ENCODE assay signal across 18 cellular contexts in the genomic region with DNA sequence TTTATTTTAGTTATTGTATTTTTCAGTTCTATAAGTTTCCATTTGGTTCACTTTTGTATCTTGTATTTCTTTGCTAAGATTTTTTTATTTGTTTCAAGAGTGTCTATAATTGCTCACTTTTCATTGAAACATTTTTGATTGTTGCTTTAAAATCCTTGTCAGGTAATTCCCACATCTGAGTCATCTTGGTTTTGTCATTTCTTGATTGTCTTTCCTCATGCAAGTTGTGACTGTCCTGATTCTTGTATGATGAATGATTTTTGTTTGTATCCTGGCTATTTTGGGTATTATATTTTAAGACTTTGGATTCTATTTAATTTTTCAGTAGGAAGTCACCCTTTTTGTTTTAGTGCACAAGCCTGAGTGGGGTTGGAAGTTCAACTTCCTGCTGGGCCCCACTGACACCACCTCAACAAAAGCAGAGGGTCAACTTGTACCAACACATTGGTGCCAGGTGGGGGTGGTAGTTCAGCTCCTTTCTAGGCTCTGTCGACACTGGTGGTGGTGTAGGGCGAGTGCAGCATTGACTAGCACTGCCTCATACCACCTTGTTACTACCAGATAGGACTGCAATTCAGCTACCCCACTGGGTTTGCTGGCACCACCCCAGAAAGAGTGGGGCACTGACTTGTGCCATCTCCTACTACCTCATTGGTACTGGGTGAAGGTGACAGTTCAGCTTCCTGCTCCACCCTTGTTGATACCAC. TPM values are rescaled to one million over a fixed set of nuclear protein-coding genes. Genes with fewer than 3 reads are reported as not detected.
DNase-seq lines count a peak whose midpoint lies in the region; ATAC-seq and TF ChIP-seq lines count a peak whose summit lies in the region.
"Had no signal": no experiment of that assay in that cellular context is flagged by ENCODE, and none has a peak within 500 bp of the region (broad histone marks: within the 10 kb centered on the region; RNA-seq: fewer than 3 reads in every experiment).

No MANE protein-coding gene starts in this region.

- H3K9me3 ChIP-seq in T-helper 17 cell (ENCODE audit: control insufficient read depth, low read length, poor library complexity, severe bottlenecking) (no peaks in the 10 kb centered on the region), upper lobe of right lung (no peaks in the 10 kb centered on the region)

- peak; percentile 34 for DNase-seq in stimulated activated CD4-positive, alpha-beta T cell treated with anti-CD3 and anti-CD28 coated beads, Interleukin-15, amount 100 ng/mL, for 24 hours
- no peak for DNase-seq in stimulated activated CD4-positive, alpha-beta T cell treated with anti-CD3 and anti-CD28 coated beads, Interleukin-4, amount 100 ng/mL, for 4 hours
- DNase-seq in T-helper 17 cell (no peak), epithelial cell of esophagus (ENCODE audit: low read depth) (peak; percentile 73), upper lobe of right lung (no peak), H4 (ENCODE audit: low spot score) (no peak), NCI-H82 (lab: John Stamatoyannopoulos, UW) (no peak)
- DNase-seq: brain microvascular endothelial cell; DMS79; effector memory CD4-positive, alpha-beta T cell; Kasumi-1; kidney glomerular epithelial cell; NCI-H2081; psoas muscle; SHP77 treated with DMSO at 0.1 percent for 48 hours; stimulated activated naive CD4-positive, alpha-beta T cell treated with Interleukin-2 at 50 U/mL for 16 hours had no signal

- no peak overlapping the region for H3K27ac Mint-ChIP-seq in T-helper 17 cell
- H3K27ac Mint-ChIP-seq: B cell had no signal

- no peak overlapping the region for H3K4me3 ChIP-seq in epithelial cell of esophagus (ENCODE audit: low read length)
- no peak overlapping the region for H3K4me3 ChIP-seq in upper lobe of right lung
- H3K4me3 ChIP-seq: psoas muscle had no signal

- no peaks in the 10 kb centered on the region for H3K27me3 ChIP-seq in upper lobe of right lung
- H3K27me3 ChIP-seq: brain microvascular endothelial cell had no signal

- H3K36me3 ChIP-seq in upper lobe of right lung: no peaks in the 10 kb centered on the region
- H3K36me3 ChIP-seq: brain microvascular endothelial cell had no signal

- peak; percentile 32 for ATAC-seq in T-helper 17 cell
- peak; percentile 48 for ATAC-seq in upper lobe of right lung
- ATAC-seq in HG03045 (IDR thresholded peaks at IDR 0.05; ENCODE audit: unreplicated experiment): no peak
- ATAC-seq: psoas muscle had no signal

- TF ChIP-seq CTCF in epithelial cell of esophagus (IDR thresholded peaks at IDR 0.05; ENCODE audit: insufficient read depth, low read depth, low read length, missing control alignments) (no peak), upper lobe of right lung (IDR thresholded peaks at IDR 0.05) (no peak)

- intact Hi-C loops in upper lobe of right lung (cut with DNase I): no loop called here

- H3K27ac ChIP-seq in upper lobe of right lung: no peak overlapping the region
- H3K27ac ChIP-seq: brain microvascular endothelial cell, psoas muscle had no signal

- H3K4me3 Mint-ChIP-seq in T-helper 17 cell: no peak overlapping the region
- H3K4me3 Mint-ChIP-seq: B cell had no signal

- H3K36me3 Mint-ChIP-seq in T-helper 17 cell (ENCODE audit: low read depth): peaks cover 4% of the 10 kb centered on the region

- no peaks in the 10 kb centered on the region for H3K27me3 Mint-ChIP-seq in T-helper 17 cell
- H3K27me3 Mint-ChIP-seq: B cell had no signal

- no peaks in the 10 kb centered on the region for H3K4me1 ChIP-seq in upper lobe of right lung
- H3K4me1 ChIP-seq: psoas muscle had no signal

- H3K4me1 Mint-ChIP-seq in T-helper 17 cell: peaks cover 7% of the 10 kb centered on the region
- H3K4me1 Mint-ChIP-seq: B cell had no signal

RNA-seq across cellular contexts. Expression of a gene that starts 8.8 kb away (rescaled TPM):
- 1 to 10 TPM; 1.6 to 2.7 TPM for total RNA-seq in T-helper 17 cell
- total RNA-seq in upper lobe of right lung: 17.2 TPM
- 1.3 and 2.1 TPM in 2 replicates for total RNA-seq in H4 (2014; rRNA removed; shearing (Covaris generic))

RNA-seq across cellular contexts. Expression of a gene that starts 53.6 kb away (rescaled TPM):
- total RNA-seq in T-helper 17 cell (100 to 1,000 TPM; 269 to 340 TPM), upper lobe of right lung (12.9 TPM)
- not detected in 2 replicates for total RNA-seq in H4 (2014; rRNA removed; shearing (Covaris generic))

Comparison
In these comparisons a context has a peak if more than half of its experiments do, and no peak if none do; other contexts are left out.
1. DNase-seq: peak in stimulated activated CD4-positive, alpha-beta T cell treated with anti-CD3 and anti-CD28 coated beads, Interleukin-15, amount 100 ng/mL, for 24 hours (single experiment) and epithelial cell of esophagus (single experiment); none in stimulated activated CD4-positive, alpha-beta T cell treated with anti-CD3 and anti-CD28 coated beads, Interleukin-4, amount 100 ng/mL, for 4 hours (0 of 2), T-helper 17 cell (0 of 3), upper lobe of right lung (single experiment), H4 (single experiment) and NCI-H82 (single experiment).
2. RNA of a gene that starts 53.6 kb away (total RNA-seq): 269 to 340 TPM in T-helper 17 cell; 12.9 TPM in upper lobe of right lung (single experiment) and not detected in H4; every median in the first group is over 10 times any median in the second.